ENCODE assay signal across 15 cellular contexts in genomic region chr1:203665986-203666385, GRCh38. TPM values are rescaled to one million over a fixed set of nuclear protein-coding genes. Genes with fewer than 3 reads are reported as not detected.
DNase-seq lines count a peak whose midpoint lies in the region; ATAC-seq and TF ChIP-seq lines count a peak whose summit lies in the region.
"Had no signal": no experiment of that assay in that cellular context is flagged by ENCODE, and none has a peak within 500 bp of the region (broad histone marks: within the 10 kb centered on the region; RNA-seq: fewer than 3 reads in every experiment).

No MANE protein-coding gene starts in this region.

- H3K9me3 Mint-ChIP-seq in CD8-positive, alpha-beta T cell, result no peaks in the 10 kb centered on the region
- H3K9me3 Mint-ChIP-seq in activated T-helper 1 cell treated with anti-CD3 and anti-CD28 coated beads, Interleukin-12 subunit alpha, Interleukin-12 subunit beta, Interleukin-2, Interleukin-4 antibody, amounts not matched to agents 30 ng/mL and 10 ng/mL and 1 ng/mL, durations not matched to agents 14 hours and 24 hours and 36 hours, result no peaks in the 10 kb centered on the region
- H3K9me3 Mint-ChIP-seq: memory B cell had no signal

- no peaks in the 10 kb centered on the region for H3K36me3 ChIP-seq in CD8-positive, alpha-beta T cell (ENCODE audit: insufficient read depth, low read length)
- H3K36me3 ChIP-seq in gastrocnemius medialis, result no peaks in the 10 kb centered on the region
- H3K36me3 ChIP-seq: pancreas had no signal

- peaks cover 26% of the 10 kb centered on the region for H3K36me3 Mint-ChIP-seq in CD8-positive, alpha-beta T cell
- H3K36me3 Mint-ChIP-seq in activated T-helper 1 cell treated with anti-CD3 and anti-CD28 coated beads, Interleukin-12 subunit alpha, Interleukin-12 subunit beta, Interleukin-2, Interleukin-4 antibody, amounts not matched to agents 30 ng/mL and 10 ng/mL and 1 ng/mL, durations not matched to agents 14 hours and 24 hours and 36 hours (ENCODE audit: low read depth), result peaks cover 40% of the 10 kb centered on the region

- CTCF ChIA-PET in CD8-positive, alpha-beta T cell (lab: Charles Lee), result interaction anchor here (0.9 to 3.1 kb wide), 3 partner anchors 13 to 36 kb away, joined by 3 to 14 read pairs (median 4); no protein-coding TSS in a partner anchor
- CTCF ChIA-PET in RWPE1 (lab: Yijun Ruan, JAX), result interaction anchor here (0.6 kb wide), 2 partner anchors 160 to 397 kb away, joined by 3 to 4 read pairs; no protein-coding TSS in a partner anchor

- no peak for DNase-seq in CD8-positive, alpha-beta T cell
- DNase-seq in activated T-helper 1 cell treated with anti-CD3 and anti-CD28 coated beads, Interleukin-12 subunit alpha, Interleukin-12 subunit beta, Interleukin-2, Interleukin-4 antibody, amounts not matched to agents 30 ng/mL and 10 ng/mL and 1 ng/mL, durations not matched to agents 14 hours and 24 hours and 36 hours (ENCODE audit: low spot score), result no peak
- DNase-seq in glomerular visceral epithelial cell (ENCODE audit: extremely low spot score) (peak; percentile 64), gastrocnemius medialis (no peak), RWPE1 (ENCODE audit: low spot score) (no peak)
- DNase-seq: activated CD8-positive, alpha-beta memory T cell treated with anti-CD3 and anti-CD28 coated beads for 24 hours; activated naive CD4-positive, alpha-beta T cell treated with Interleukin-2 at 50 U/mL for 16 hours; NCI-H1436; NCI-H524 treated with DMSO at 0.1 percent for 48 hours; pancreas had no signal

- H3K27ac ChIP-seq in CD8-positive, alpha-beta T cell (ENCODE audit: low read depth, low read length), result no peak overlapping the region
- H3K27ac ChIP-seq in gastrocnemius medialis (peak overlapping the region; percentile 31 to 56 (median 50)), RWPE1 (no peak overlapping the region)
- H3K27ac ChIP-seq: pancreas had no signal

- H3K4me1 Mint-ChIP-seq in CD8-positive, alpha-beta T cell (ENCODE audit: low read depth), result peaks cover 58% of the 10 kb centered on the region
- peaks cover 71% of the 10 kb centered on the region for H3K4me1 Mint-ChIP-seq in activated T-helper 1 cell treated with anti-CD3 and anti-CD28 coated beads, Interleukin-12 subunit alpha, Interleukin-12 subunit beta, Interleukin-2, Interleukin-4 antibody, amounts not matched to agents 30 ng/mL and 10 ng/mL and 1 ng/mL, durations not matched to agents 14 hours and 24 hours and 36 hours (ENCODE audit: low read depth)

- peak overlapping the region; percentile 23 for H3K27ac Mint-ChIP-seq in CD8-positive, alpha-beta T cell
- H3K27ac Mint-ChIP-seq in activated T-helper 1 cell treated with anti-CD3 and anti-CD28 coated beads, Interleukin-12 subunit alpha, Interleukin-12 subunit beta, Interleukin-2, Interleukin-4 antibody, amounts not matched to agents 30 ng/mL and 10 ng/mL and 1 ng/mL, durations not matched to agents 14 hours and 24 hours and 36 hours, result peak overlapping the region; percentile 49
- H3K27ac Mint-ChIP-seq: memory B cell had no signal

- H3K27me3 Mint-ChIP-seq in CD8-positive, alpha-beta T cell (ENCODE audit: low read depth), result no peaks in the 10 kb centered on the region
- no peaks in the 10 kb centered on the region for H3K27me3 Mint-ChIP-seq in activated T-helper 1 cell treated with anti-CD3 and anti-CD28 coated beads, Interleukin-12 subunit alpha, Interleukin-12 subunit beta, Interleukin-2, Interleukin-4 antibody, amounts not matched to agents 30 ng/mL and 10 ng/mL and 1 ng/mL, durations not matched to agents 14 hours and 24 hours and 36 hours (ENCODE audit: insufficient read depth)
- H3K27me3 Mint-ChIP-seq: memory B cell had no signal

- POLR2A ChIA-PET in CD8-positive, alpha-beta T cell (lab: Charles Lee), result interaction anchor here (0.8 to 1.4 kb wide), 2 partner anchors 13 to 31 kb away, joined by 3 read pairs; no protein-coding TSS in a partner anchor
- POLR2A ChIA-PET in RWPE1 (lab: Yijun Ruan, JAX; ENCODE audit: low non-redundant PET), result interaction anchor here (0.6 kb wide), 1 partner anchor 107 kb away, joined by 5 read pairs; no protein-coding TSS in a partner anchor

- H3K27me3 ChIP-seq in CD8-positive, alpha-beta T cell (ENCODE audit: insufficient read depth, low read length), result no peaks in the 10 kb centered on the region
- no peaks in the 10 kb centered on the region for H3K27me3 ChIP-seq in gastrocnemius medialis
- H3K27me3 ChIP-seq: pancreas had no signal

- ATAC-seq in CD8-positive, alpha-beta T cell, result no peak
- ATAC-seq in gastrocnemius medialis, result no peak
- no peak for ATAC-seq in GM19351 (IDR thresholded peaks at IDR 0.05; ENCODE audit: unreplicated experiment)
- ATAC-seq in GM21360 (IDR thresholded peaks at IDR 0.05; ENCODE audit: unreplicated experiment), result no peak
- ATAC-seq in HG03520 (IDR thresholded peaks at IDR 0.05; ENCODE audit: unreplicated experiment), result no peak
- ATAC-seq: K562, pancreas had no signal

- no peak for TF ChIP-seq CTCF in CD8-positive, alpha-beta T cell (IDR thresholded peaks at IDR 0.05)
- TF ChIP-seq CTCF in gastrocnemius medialis (IDR thresholded peaks at IDR 0.05 in 4 of 5, conservative IDR thresholded peaks at IDR 0.05 in 1 of 5) (no peak), RWPE1 (conservative IDR thresholded peaks at IDR 0.05; ENCODE audit: low read depth) (no peak)

- intact Hi-C loops in CD8-positive, alpha-beta T cell (cut with DNase I, micrococcal nuclease), result no loop called here
- intact Hi-C loops in activated T-helper 1 cell treated with anti-CD3 and anti-CD28 coated beads, Interleukin-12 subunit alpha, Interleukin-12 subunit beta, Interleukin-2, Interleukin-4 antibody, amounts not matched to agents 30 ng/mL and 10 ng/mL and 1 ng/mL, durations not matched to agents 14 hours and 24 hours and 36 hours (cut with micrococcal nuclease), result no loop called here
- intact Hi-C loops in gastrocnemius medialis (cut with DNase I; ENCODE audit: low total_unique reads), result loop anchor here (2.0 to 10.0 kb wide), 2 partner anchors 15 to 109 kb away; no protein-coding TSS in a partner anchor

- H3K9me3 ChIP-seq in CD8-positive, alpha-beta T cell (ENCODE audit: low read length), result no peaks in the 10 kb centered on the region
- H3K9me3 ChIP-seq in gastrocnemius medialis, result no peaks in the 10 kb centered on the region
- H3K9me3 ChIP-seq: pancreas had no signal

- H3K4me1 ChIP-seq in CD8-positive, alpha-beta T cell (ENCODE audit: insufficient read depth, low read length), result peaks cover 22% of the 10 kb centered on the region
- H3K4me1 ChIP-seq in gastrocnemius medialis, result peaks cover 51 to 52% of the 10 kb centered on the region in 2 donors

- H3K4me3 Mint-ChIP-seq in CD8-positive, alpha-beta T cell, result no peak overlapping the region
- no peak overlapping the region for H3K4me3 Mint-ChIP-seq in activated T-helper 1 cell treated with anti-CD3 and anti-CD28 coated beads, Interleukin-12 subunit alpha, Interleukin-12 subunit beta, Interleukin-2, Interleukin-4 antibody, amounts not matched to agents 30 ng/mL and 10 ng/mL and 1 ng/mL, durations not matched to agents 14 hours and 24 hours and 36 hours
- H3K4me3 Mint-ChIP-seq: memory B cell had no signal

- no peak for TF ChIP-seq POLR2A in gastrocnemius medialis (IDR thresholded peaks at IDR 0.05)

- no peak overlapping the region for H3K4me3 ChIP-seq in CD8-positive, alpha-beta T cell (ENCODE audit: low read depth, low read length)
- H3K4me3 ChIP-seq in gastrocnemius medialis, result no peak overlapping the region
- H3K4me3 ChIP-seq: K562, pancreas had no signal

- in situ Hi-C loops in gastrocnemius medialis (cut with MboI; ENCODE audit: low sequenced_read_pairs in 4 of 4), result no loop called here

RNA-seq across cellular contexts. Expression of gene ATP2B4, which starts 39.4 kb away (rescaled TPM):
- 10 to 100 TPM; 10.6 to 12.0 TPM for total RNA-seq in CD8-positive, alpha-beta T cell
- 47.4 and 49.8 TPM in 2 replicates for total RNA-seq in activated T-helper 1 cell treated with anti-CD3 and anti-CD28 coated beads, Interleukin-12 subunit alpha, Interleukin-12 subunit beta, Interleukin-2, Interleukin-4 antibody, amounts not matched to agents 30 ng/mL and 10 ng/mL and 1 ng/mL, durations not matched to agents 14 hours and 24 hours and 36 hours
- total RNA-seq in gastrocnemius medialis, result 10 to 100 TPM in 3 of 4 donors, 1 to 10 TPM in 1; 9.3 to 19.0 (median 12.0) TPM

Comparison
In these comparisons a context has a peak if more than half of its experiments do, and no peak if none do; other contexts are left out.
1. H3K27ac ChIP-seq: peak in gastrocnemius medialis (4 of 4); none in CD8-positive, alpha-beta T cell (single experiment) and RWPE1 (single experiment).